Comparison of ENCODE assay signal across 14 cellular contexts in genomic region chr12:87311206-87311605, GRCh38.
DNase-seq lines count a peak whose midpoint lies in the region; ATAC-seq, FAIRE-seq and TF ChIP-seq lines count a peak whose summit lies in the region.
"Had no signal": no experiment of that assay in that cellular context is flagged by ENCODE, and none has a peak within 500 bp of the region (broad histone marks: within the 10 kb centered on the region; RNA-seq: fewer than 3 reads in every experiment).

No MANE protein-coding gene starts in this region.

- POLR2A ChIA-PET in IMR-90 (lab: Charles Lee; ENCODE audit: unreplicated experiment) = no interaction called here

- TF ChIP-seq POLR2A in IMR-90 (IDR thresholded peaks at IDR 0.05; ENCODE audit: low read depth, low read length) = no peak

- no peaks in the 10 kb centered on the region for H3K9me1 ChIP-seq in IMR-90 (ENCODE audit: insufficient read depth, low read length)

- no TSS peak for BruUV-seq in IMR-90 (replicated peaks; lab: Mats Ljungman, UMichigan)

- no peak overlapping the region for H3K27ac Mint-ChIP-seq in T-helper 2 cell treated with Interferon-gamma antibody and Interleukin-4, amounts not matched to agents 5 μg/mL and 100 μg/mL, for 36 hours
- H3K27ac Mint-ChIP-seq: activated naive CD4-positive, alpha-beta T cell treated with anti-CD3 and anti-CD28 coated beads, Interleukin-2, amount 10 ng/mL, durations not matched to agents 7 days and 5 days had no signal

- no peaks in the 10 kb centered on the region for H3K36me3 Mint-ChIP-seq in T-helper 2 cell treated with Interferon-gamma antibody and Interleukin-4, amounts not matched to agents 5 μg/mL and 100 μg/mL, for 36 hours (ENCODE audit: low read depth)
- H3K36me3 Mint-ChIP-seq: activated naive CD4-positive, alpha-beta T cell treated with anti-CD3 and anti-CD28 coated beads, Interleukin-2, amount 10 ng/mL, durations not matched to agents 7 days and 5 days had no signal

- no peak overlapping the region for H3K56ac ChIP-seq in IMR-90 (ENCODE audit: extremely low read depth, insufficient read depth, low read length)

- no peak overlapping the region for H2AK9ac ChIP-seq in IMR-90 (replicated peaks; ENCODE audit: low read depth, low read length, poor library complexity)

- dilution Hi-C loops in IMR-90 (cut with HindIII; ENCODE audit: low sequenced_read_pairs, unreplicated experiment) = no loop called here

- CTCF ChIA-PET in IMR-90 (lab: Yijun Ruan, JAX) = interaction anchor here (0.6 to 1.0 kb wide), 2 partner anchors 11 to 18 kb away, joined by 3 read pairs; no protein-coding TSS in a partner anchor

- H2BK15ac ChIP-seq in IMR-90 (ENCODE audit: low read depth, low read length) = no peak overlapping the region

- H3K79me2 ChIP-seq in osteoblast (ENCODE audit: insufficient read depth, low read length) = no peaks in the 10 kb centered on the region

- no peaks in the 10 kb centered on the region for H3K36me3 ChIP-seq in IMR-90 (ENCODE audit: control insufficient read depth, insufficient read depth, low read length)
- H3K36me3 ChIP-seq in osteoblast (ENCODE audit: insufficient read depth, low read length) = no peaks in the 10 kb centered on the region
- H3K36me3 ChIP-seq: HAP-1, upper lobe of left lung had no signal

- H3K9me3 ChIP-seq in IMR-90 (ENCODE audit: control insufficient read depth, insufficient read depth, low read length) (no peaks in the 10 kb centered on the region), osteoblast (ENCODE audit: low read depth, low read length) (no peaks in the 10 kb centered on the region)
- H3K9me3 ChIP-seq: HAP-1, upper lobe of left lung had no signal

- no peak overlapping the region for H3K4me3 Mint-ChIP-seq in T-helper 2 cell treated with Interferon-gamma antibody and Interleukin-4, amounts not matched to agents 5 μg/mL and 100 μg/mL, for 36 hours
- H3K4me3 Mint-ChIP-seq: activated naive CD4-positive, alpha-beta T cell treated with anti-CD3 and anti-CD28 coated beads, Interleukin-2, amount 10 ng/mL, durations not matched to agents 7 days and 5 days had no signal

- no peak overlapping the region for H2AK5ac ChIP-seq in IMR-90 (ENCODE audit: low read depth, low read length)

- no peaks in the 10 kb centered on the region for H3K79me1 ChIP-seq in IMR-90 (ENCODE audit: low read depth in 1 of 2, low read length in 2 of 2)

- H4K8ac ChIP-seq in IMR-90 (ENCODE audit: low read depth in 2 of 2, low read length in 2 of 2) = no peak overlapping the region

- no peak overlapping the region for H4K91ac ChIP-seq in IMR-90 (ENCODE audit: insufficient read depth, low read depth, low read length)

- no peak for TF ChIP-seq RAD21 in IMR-90 (IDR thresholded peaks at IDR 0.05; ENCODE audit: low read length)

- H3K9me3 Mint-ChIP-seq in T-helper 2 cell treated with Interferon-gamma antibody and Interleukin-4, amounts not matched to agents 5 μg/mL and 100 μg/mL, for 36 hours = no peaks in the 10 kb centered on the region
- H3K9me3 Mint-ChIP-seq: activated naive CD4-positive, alpha-beta T cell treated with anti-CD3 and anti-CD28 coated beads, Interleukin-2, amount 10 ng/mL, durations not matched to agents 7 days and 5 days had no signal

- ATAC-seq in GM19351 (IDR thresholded peaks at IDR 0.05; ENCODE audit: unreplicated experiment) (peak; percentile 87), HG02759 (IDR thresholded peaks at IDR 0.05; ENCODE audit: unreplicated experiment) (peak; percentile 75), IMR-90 (ENCODE audit: low read depth) (peak; percentile 40; the same call in 1 of the 2 replicates)

- no peaks in the 10 kb centered on the region for H3K4me1 Mint-ChIP-seq in T-helper 2 cell treated with Interferon-gamma antibody and Interleukin-4, amounts not matched to agents 5 μg/mL and 100 μg/mL, for 36 hours (ENCODE audit: low read depth)
- H3K4me1 Mint-ChIP-seq: activated naive CD4-positive, alpha-beta T cell treated with anti-CD3 and anti-CD28 coated beads, Interleukin-2, amount 10 ng/mL, durations not matched to agents 7 days and 5 days had no signal

- no peak overlapping the region for H2BK120ac ChIP-seq in IMR-90 (ENCODE audit: low read depth, low read length)

- intact Hi-C loops in IMR-90 (cut with micrococcal nuclease) = no loop called here

- in situ Hi-C loops in IMR-90 (cut with MboI; ENCODE audit: low sequenced_read_pairs) = no loop called here

- H3K4me2 ChIP-seq in IMR-90 (ENCODE audit: low read depth, low read length) = peak overlapping the region; percentile 51
- H3K4me2 ChIP-seq in osteoblast (ENCODE audit: insufficient read depth, low read length) = peak overlapping the region; percentile 48

- H3K27me3 ChIP-seq in IMR-90 (ENCODE audit: control insufficient read depth, insufficient read depth, low read length) (no peaks in the 10 kb centered on the region), osteoblast (ENCODE audit: insufficient read depth, low read length) (no peaks in the 10 kb centered on the region)
- H3K27me3 ChIP-seq: upper lobe of left lung had no signal

- no CpG with 5 or more reads among the region's 1 CpG for WGBS in IMR-90 (ENCODE audit: extremely low coverage in 2 of 2, insufficient read length in 1 of 2), 2 experiments

- no peak overlapping the region for H2BK5ac ChIP-seq in IMR-90 (ENCODE audit: low read depth, low read length, poor library complexity, severe bottlenecking)

- TF ChIP-seq CTCF in IMR-90 (conservative IDR thresholded peaks at IDR 0.05; ENCODE audit: low read depth, low read length) (no peak), osteoblast (IDR thresholded peaks at IDR 0.05; ENCODE audit: extremely low read depth, low read depth, low read length) (no peak)

- H3K27ac ChIP-seq in IMR-90 (ENCODE audit: insufficient read depth, low read length) (no peak overlapping the region), osteoblast (ENCODE audit: low read depth, low read length) (no peak overlapping the region)
- H3K27ac ChIP-seq: upper lobe of left lung had no signal

- no peaks in the 10 kb centered on the region for H3K4me1 ChIP-seq in IMR-90 (ENCODE audit: control insufficient read depth, insufficient read depth, low read length)
- no peaks in the 10 kb centered on the region for H3K4me1 ChIP-seq in osteoblast (ENCODE audit: insufficient read depth, low read length)
- H3K4me1 ChIP-seq: HAP-1, upper lobe of left lung had no signal

- no peaks in the 10 kb centered on the region for H4K20me1 ChIP-seq in IMR-90 (ENCODE audit: insufficient read depth, low read length)
- H4K20me1 ChIP-seq in osteoblast (ENCODE audit: insufficient read depth, low read length) = no peaks in the 10 kb centered on the region

- H3K4me3 ChIP-seq in IMR-90 (ENCODE audit: insufficient read depth, low read depth, low read length) (no peak overlapping the region), osteoblast (ENCODE audit: insufficient read depth, low read length) (peak overlapping the region; percentile 30)
- H3K4me3 ChIP-seq: HAP-1, upper lobe of left lung had no signal

- FAIRE-seq in urothelium cell line (lab: Jason Lieb, UNC) = no peak
- FAIRE-seq: islet of Langerhans had no signal

- H3K23ac ChIP-seq in IMR-90 (ENCODE audit: low read depth, low read length) = no peak overlapping the region

- no peaks in the 10 kb centered on the region for H3K27me3 Mint-ChIP-seq in T-helper 2 cell treated with Interferon-gamma antibody and Interleukin-4, amounts not matched to agents 5 μg/mL and 100 μg/mL, for 36 hours (ENCODE audit: low read depth)
- H3K27me3 Mint-ChIP-seq: activated naive CD4-positive, alpha-beta T cell treated with anti-CD3 and anti-CD28 coated beads, Interleukin-2, amount 10 ng/mL, durations not matched to agents 7 days and 5 days had no signal

- H4K5ac ChIP-seq in IMR-90 (ENCODE audit: low read depth, low read length) = no peak overlapping the region

- 0 out of 2 replicates have a peak overlapping the region, but pooled peaks have one; percentile 12 for H3K18ac ChIP-seq in IMR-90 (ENCODE audit: low read depth, low read length)

- H3K9ac ChIP-seq in IMR-90 (ENCODE audit: low read depth, low read length) = no peak overlapping the region

- H2AFZ ChIP-seq in IMR-90 (replicated peaks; ENCODE audit: low read length, poor library complexity) = no peak overlapping the region
- peak overlapping the region; percentile 75 for H2AFZ ChIP-seq in osteoblast (ENCODE audit: low read length)

- no peak overlapping the region for H3K4ac ChIP-seq in IMR-90 (ENCODE audit: low read depth, low read length)

- H2BK20ac ChIP-seq in IMR-90 (ENCODE audit: low read depth, low read length) = no peak overlapping the region

- peak; percentile 23 for DNase-seq in IMR-90
- DNase-seq in osteoblast (ENCODE audit: insufficient read length, low spot score, missing footprints) = no peak
- DNase-seq in activated CD4-positive, alpha-beta T cell treated with anti-CD3 and anti-CD28 coated beads for 4 hours = no peak
- DNase-seq in T-helper 2 cell treated with Interferon-gamma antibody and Interleukin-4, amounts not matched to agents 5 μg/mL and 100 μg/mL, for 36 hours (ENCODE audit: low spot score) = no peak
- DNase-seq in urothelium cell line (ENCODE audit: low spot score) = no peak
- no peak for DNase-seq in COR-L47 (lab: John Stamatoyannopoulos, UW)
- DNase-seq: activated CD4-positive, CD25-positive, alpha-beta regulatory T cell; activated naive CD4-positive, alpha-beta T cell treated with anti-CD3 and anti-CD28 coated beads, Interleukin-2, amount 10 ng/mL, durations not matched to agents 7 days and 5 days; nucleus accumbens; upper lobe of left lung had no signal

- H3K14ac ChIP-seq in IMR-90 (replicated peaks; ENCODE audit: low read depth, low read length) = no peak overlapping the region

TF ChIP-seq in IMR-90, 13 proteins besides CTCF, POLR2A, EP300 and RAD21:
- TF ChIP-seq RFX5 (IDR thresholded peaks at IDR 0.05; ENCODE audit: low read depth, low read length) (peak; percentile 60; the same call in 1 of the 2 replicates), MXI1 (IDR thresholded peaks at IDR 0.05; ENCODE audit: borderline replicate concordance, low read depth, low read length) (no peak), MAZ (IDR thresholded peaks at IDR 0.05; ENCODE audit: borderline replicate concordance, low read depth, low read length) (no peak)
TF ChIP-seq in IMR-90: peak in this region for 1.
